In genomic region chr14:55892906-55893305, GRCh38 we compare ENCODE assay signal across 22 cellular contexts.
"Had no signal": no experiment of that assay in that cellular context is flagged by ENCODE, and none has a peak within 500 bp of the region (broad histone marks: within the 10 kb centered on the region; RNA-seq: fewer than 3 reads in every experiment).

No MANE protein-coding gene starts in this region.

- H3K36me3 ChIP-seq: brain microvascular endothelial cell had no signal

- H3K27me3 ChIP-seq: brain microvascular endothelial cell had no signal

- H3K4me1 Mint-ChIP-seq: activated naive CD4-positive, alpha-beta T cell treated with anti-CD3 and anti-CD28 coated beads, Interleukin-2, amount 10 ng/mL, durations not matched to agents 7 days and 5 days; activated naive CD8-positive, alpha-beta T cell treated with anti-CD3 and anti-CD28 coated beads for 36 hours had no signal

- H3K4me3 Mint-ChIP-seq: activated CD8-positive, alpha-beta T cell treated with anti-CD3 and anti-CD28 coated beads for 36 hours; activated naive CD4-positive, alpha-beta T cell treated with anti-CD3 and anti-CD28 coated beads, Interleukin-2, amount 10 ng/mL, durations not matched to agents 7 days and 5 days; activated naive CD8-positive, alpha-beta T cell treated with anti-CD3 and anti-CD28 coated beads for 36 hours; activated T-cell treated with anti-CD3 and anti-CD28 coated beads, Interleukin-2, amount 50 U/mL, for 72 hours had no signal

- FAIRE-seq: colon had no signal

- ATAC-seq: activated CD8-positive, alpha-beta T cell treated with anti-CD3 and anti-CD28 coated beads for 36 hours; activated T-cell treated with anti-CD3 and anti-CD28 coated beads, Interleukin-2, amount 50 U/mL, for 72 hours had no signal

- H3K9me3 Mint-ChIP-seq: activated CD8-positive, alpha-beta T cell treated with anti-CD3 and anti-CD28 coated beads for 36 hours; activated naive CD4-positive, alpha-beta T cell treated with anti-CD3 and anti-CD28 coated beads, Interleukin-2, amount 10 ng/mL, durations not matched to agents 7 days and 5 days; activated naive CD8-positive, alpha-beta T cell treated with anti-CD3 and anti-CD28 coated beads for 36 hours; activated T-cell treated with anti-CD3 and anti-CD28 coated beads, Interleukin-2, amount 50 U/mL, for 72 hours; activated T-helper 2 cell treated with anti-CD3 and anti-CD28 coated beads, Interferon-gamma antibody, Interleukin-2, Interleukin-4, amounts not matched to agents 10 μg/mL and 5 μg/mL and 100 μg/mL, durations not matched to agents 14 hours and 24 hours and 36 hours had no signal

- H3K4me3 ChIP-seq: SK-N-MC had no signal

- H3K36me3 Mint-ChIP-seq: activated naive CD4-positive, alpha-beta T cell treated with anti-CD3 and anti-CD28 coated beads, Interleukin-2, amount 10 ng/mL, durations not matched to agents 7 days and 5 days; activated naive CD8-positive, alpha-beta T cell treated with anti-CD3 and anti-CD28 coated beads for 36 hours had no signal

- DNase-seq: activated CD4-positive, alpha-beta T cell treated with anti-CD3 and anti-CD28 coated beads for 4 hours; activated CD4-positive, CD25-positive, alpha-beta regulatory T cell; activated CD8-positive, alpha-beta memory T cell treated with anti-CD3 and anti-CD28 coated beads, Interleukin-2, amount 50 U/mL, for 4 hours; activated CD8-positive, alpha-beta T cell treated with anti-CD3 and anti-CD28 coated beads for 36 hours; activated gamma-delta T cell treated with Interleukin-2 at 50 U/mL for 16 hours; activated naive CD4-positive, alpha-beta T cell treated with anti-CD3 and anti-CD28 coated beads, Interleukin-2, amount 10 ng/mL, durations not matched to agents 7 days and 5 days; activated naive CD8-positive, alpha-beta T cell treated with anti-CD3 and anti-CD28 coated beads for 36 hours; activated T-cell treated with anti-CD3 and anti-CD28 coated beads, Interleukin-2, amount 50 U/mL, for 72 hours; brain microvascular endothelial cell; NCI-H1105; NCI-H1436; NCI-H1694 treated with DMSO at 0.1 percent for 48 hours; NCI-H2081; NCI-H2227 treated with DMSO at 0.1 percent for 48 hours; NCI-H524 treated with DMSO at 0.1 percent for 48 hours; NCI-H748 treated with DMSO at 0.1 percent for 48 hours; SIG-M5; T-helper 1 cell had no signal

- H3K27ac ChIP-seq: brain microvascular endothelial cell, SK-N-MC, VCaP had no signal

- H3K27ac Mint-ChIP-seq: activated CD8-positive, alpha-beta T cell treated with anti-CD3 and anti-CD28 coated beads for 36 hours; activated naive CD4-positive, alpha-beta T cell treated with anti-CD3 and anti-CD28 coated beads, Interleukin-2, amount 10 ng/mL, durations not matched to agents 7 days and 5 days; activated naive CD8-positive, alpha-beta T cell treated with anti-CD3 and anti-CD28 coated beads for 36 hours; activated T-cell treated with anti-CD3 and anti-CD28 coated beads, Interleukin-2, amount 50 U/mL, for 72 hours; activated T-helper 2 cell treated with anti-CD3 and anti-CD28 coated beads, Interferon-gamma antibody, Interleukin-2, Interleukin-4, amounts not matched to agents 10 μg/mL and 5 μg/mL and 100 μg/mL, durations not matched to agents 14 hours and 24 hours and 36 hours had no signal
